ENCODE assay signal across 9 cellular contexts in the genomic region with DNA sequence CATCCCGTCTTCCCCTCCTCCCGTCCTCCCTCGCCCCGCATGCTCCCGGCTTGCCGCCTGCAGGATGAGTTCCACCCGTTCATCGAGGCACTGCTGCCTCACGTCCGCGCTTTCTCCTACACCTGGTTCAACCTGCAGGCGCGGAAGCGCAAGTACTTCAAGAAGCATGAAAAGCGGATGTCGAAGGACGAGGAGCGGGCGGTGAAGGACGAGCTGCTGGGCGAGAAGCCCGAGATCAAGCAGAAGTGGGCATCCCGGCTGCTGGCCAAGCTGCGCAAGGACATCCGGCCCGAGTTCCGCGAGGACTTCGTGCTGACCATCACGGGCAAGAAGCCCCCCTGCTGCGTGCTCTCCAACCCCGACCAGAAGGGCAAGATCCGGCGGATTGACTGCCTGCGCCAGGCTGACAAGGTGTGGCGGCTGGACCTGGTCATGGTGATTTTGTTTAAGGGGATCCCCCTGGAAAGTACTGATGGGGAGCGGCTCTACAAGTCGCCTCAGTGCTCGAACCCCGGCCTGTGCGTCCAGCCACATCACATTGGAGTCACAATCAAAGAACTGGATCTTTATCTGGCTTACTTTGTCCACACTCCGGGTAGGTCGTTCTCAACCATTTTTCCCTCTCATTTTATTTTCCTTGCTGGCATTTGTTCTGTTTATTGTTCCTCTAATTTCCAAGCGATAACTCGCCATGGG. TPM values are rescaled to one million over a fixed set of nuclear protein-coding genes. Genes with fewer than 3 reads are reported as not detected.
DNase-seq lines count a peak whose midpoint lies in the region; ATAC-seq and TF ChIP-seq lines count a peak whose summit lies in the region.
"Had no signal": no experiment of that assay in that cellular context is flagged by ENCODE, and none has a peak within 500 bp of the region (broad histone marks: within the 10 kb centered on the region; RNA-seq: fewer than 3 reads in every experiment).

No MANE protein-coding gene starts in this region.

- H3K4me2 ChIP-seq in skeletal muscle satellite cell (ENCODE audit: low read length), result peak overlapping the region; percentile 98

- no peaks in the 10 kb centered on the region for H3K27me3 ChIP-seq in skeletal muscle satellite cell (ENCODE audit: control insufficient read depth, insufficient read depth, low read length)

- peaks cover 20% of the 10 kb centered on the region for H3K36me3 ChIP-seq in skeletal muscle satellite cell (ENCODE audit: insufficient read depth, low read length)

- POLR2A ChIA-PET in RWPE1 (lab: Yijun Ruan, JAX; ENCODE audit: low non-redundant PET), result interaction anchor here (1.1 kb wide), 1 partner anchor 12 kb away, joined by 4 read pairs; no protein-coding TSS in a partner anchor

- peak overlapping the region; percentile 99 for H3K27ac ChIP-seq in RWPE1

- peak overlapping the region; percentile 85 for H3K9ac ChIP-seq in skeletal muscle satellite cell (ENCODE audit: low read depth, low read length)

- DNase-seq in DMS153 (lab: John Stamatoyannopoulos, UW), result peak; percentile 33
- no peak for DNase-seq in RWPE1 (ENCODE audit: low spot score)
- no peak for DNase-seq in foreskin fibroblast
- no peak for DNase-seq in kidney tubule cell (ENCODE audit: low spot score)
- no peak for DNase-seq in activated naive CD4-positive, alpha-beta T cell treated with anti-CD3 and anti-CD28 coated beads, Interleukin-2, amount 50 U/mL, for 16 hours
- no peak for DNase-seq in NCI-H774 (lab: John Stamatoyannopoulos, UW)
- DNase-seq: activated effector memory CD4-positive, alpha-beta T cell treated with Interleukin-2 at 50 U/mL for 16 hours had no signal

- CTCF ChIA-PET in RWPE1 (lab: Yijun Ruan, JAX), result interaction anchor here (1.0 to 1.4 kb wide), 3 partner anchors 8 to 36 kb away, joined by 3 to 8 read pairs (median 4); no protein-coding TSS in a partner anchor

- TF ChIP-seq CTCF in RWPE1 (conservative IDR thresholded peaks at IDR 0.05; ENCODE audit: low read depth), result no peak
- TF ChIP-seq CTCF in foreskin fibroblast (IDR thresholded peaks at IDR 0.05; ENCODE audit: low read depth, low read length), result no peak

- H3K4me1 ChIP-seq in skeletal muscle satellite cell (ENCODE audit: control insufficient read depth, insufficient read depth, low read length), result peaks cover 83% of the 10 kb centered on the region

- no peaks in the 10 kb centered on the region for H3K9me3 ChIP-seq in skeletal muscle satellite cell (replicated peaks; ENCODE audit: low read length)

- H3K4me3 ChIP-seq in foreskin fibroblast (ENCODE audit: low read depth in 1 of 2, low read length in 2 of 2), result peak overlapping the region; percentile 67 to 90
- peak overlapping the region; percentile 75 for H3K4me3 ChIP-seq in skeletal muscle satellite cell (ENCODE audit: low read length)

- ATAC-seq in GM21515 (IDR thresholded peaks at IDR 0.05; ENCODE audit: unreplicated experiment), result no peak

RNA-seq across cellular contexts. Expression of gene NFIX, which starts 29.8 kb away (rescaled TPM):
- 41.6 and 60.9 TPM in 2 replicates for total RNA-seq in skeletal muscle satellite cell (2012; rRNA removed)

RNA-seq across cellular contexts. Expression of gene DAND5, which starts 55.7 kb away (rescaled TPM):
- not detected in 2 replicates for total RNA-seq in skeletal muscle satellite cell (2012; rRNA removed)
